Comparison of ENCODE assay signal across 9 cellular contexts in genomic region chr12:111758120-111758561, GRCh38. TPM values are rescaled to one million over a fixed set of nuclear protein-coding genes. Genes with fewer than 3 reads are reported as not detected.
DNase-seq lines count a peak whose midpoint lies in the region; ATAC-seq and TF ChIP-seq lines count a peak whose summit lies in the region.
"Had no signal": no experiment of that assay in that cellular context is flagged by ENCODE, and none has a peak within 500 bp of the region (broad histone marks: within the 10 kb centered on the region; RNA-seq: fewer than 3 reads in every experiment).

No MANE protein-coding gene starts in this region.

- no peak for TF ChIP-seq POLR2A in body of pancreas (IDR thresholded peaks at IDR 0.05)

- ATAC-seq in stimulated activated naive CD8-positive, alpha-beta T cell treated with anti-CD3 and anti-CD28 coated beads, Interleukin-15, amount 100 ng/mL, for 72 hours, result peak; percentile 8
- ATAC-seq in stimulated activated naive CD8-positive, alpha-beta T cell treated with anti-CD3 and anti-CD28 coated beads, Interleukin-15, Interleukin-2, amounts not matched to agents 100 U/mL and 50 U/mL, for 24 hours, result no peak
- ATAC-seq in body of pancreas (peak; percentile 81), lower lobe of right lung (peak; percentile 38 to 70), aorta (ENCODE audit: low FRiP score) (peak; percentile 20), GM21381 (IDR thresholded peaks at IDR 0.05; ENCODE audit: unreplicated experiment) (no peak), mucosa of descending colon (no peak)
- ATAC-seq: HCT116 had no signal

- DNase-seq in stimulated activated naive CD8-positive, alpha-beta T cell treated with anti-CD3 and anti-CD28 coated beads, Interleukin-15, amount 100 ng/mL, for 72 hours, result no peak
- DNase-seq in stimulated activated naive CD8-positive, alpha-beta T cell treated with anti-CD3 and anti-CD28 coated beads, Interleukin-15, Interleukin-2, amounts not matched to agents 100 U/mL and 50 U/mL, for 24 hours, result no peak
- DNase-seq in body of pancreas (peak; percentile 79 to 87 (median 84)), lower lobe of right lung (peak; percentile 68), aorta (no peak), mucosa of descending colon (no peak), NCI-H2227 treated with DMSO at 0.1 percent for 48 hours (lab: John Stamatoyannopoulos, UW) (no peak)

- H3K4me3 ChIP-seq in body of pancreas (no peak overlapping the region), lower lobe of right lung (no peak overlapping the region), aorta (ENCODE audit: low read length in 2 of 2) (no peak overlapping the region), mucosa of descending colon (no peak overlapping the region)

- H3K27me3 Mint-ChIP-seq in stimulated activated naive CD8-positive, alpha-beta T cell treated with anti-CD3 and anti-CD28 coated beads, Interleukin-15, amount 100 ng/mL, for 72 hours, result peaks cover 7% of the 10 kb centered on the region

- H3K4me1 Mint-ChIP-seq in stimulated activated naive CD8-positive, alpha-beta T cell treated with anti-CD3 and anti-CD28 coated beads, Interleukin-15, amount 100 ng/mL, for 72 hours, result peaks cover 31% of the 10 kb centered on the region

- no peak for TF ChIP-seq CTCF in body of pancreas (IDR thresholded peaks at IDR 0.05)
- TF ChIP-seq CTCF in lower lobe of right lung (IDR thresholded peaks at IDR 0.05), result no peak
- no peak for TF ChIP-seq CTCF in mucosa of descending colon (IDR thresholded peaks at IDR 0.05)

- no peak overlapping the region for H3K4me3 Mint-ChIP-seq in stimulated activated naive CD8-positive, alpha-beta T cell treated with anti-CD3 and anti-CD28 coated beads, Interleukin-15, amount 100 ng/mL, for 72 hours

- H3K36me3 ChIP-seq in body of pancreas (replicated peaks in 1 of 2; ENCODE audit: insufficient read depth in 1 of 2, low read depth in 2 of 2) (no peaks in the 10 kb centered on the region), lower lobe of right lung (peaks cover 26% of the 10 kb centered on the region), aorta (ENCODE audit: control insufficient read depth in 1 of 2, insufficient read depth in 2 of 2, low read length in 1 of 2) (no peaks in the 10 kb centered on the region), mucosa of descending colon (ENCODE audit: low read depth) (no peaks in the 10 kb centered on the region)

- no peaks in the 10 kb centered on the region for H3K27me3 ChIP-seq in body of pancreas
- H3K27me3 ChIP-seq in lower lobe of right lung (ENCODE audit: low read depth), result no peaks in the 10 kb centered on the region
- no peaks in the 10 kb centered on the region for H3K27me3 ChIP-seq in aorta (ENCODE audit: control insufficient read depth in 1 of 2, insufficient read depth in 2 of 2, low read length in 1 of 2)

- peaks cover 48% of the 10 kb centered on the region for H3K4me1 ChIP-seq in body of pancreas
- peaks cover 28% of the 10 kb centered on the region for H3K4me1 ChIP-seq in lower lobe of right lung
- peaks cover 0 to 2% of the 10 kb centered on the region in 2 donors for H3K4me1 ChIP-seq in aorta (ENCODE audit: control insufficient read depth in 1 of 2, insufficient read depth in 2 of 2, low read length in 2 of 2)
- no peaks in the 10 kb centered on the region for H3K4me1 ChIP-seq in mucosa of descending colon (ENCODE audit: low read depth)

- WGBS in body of pancreas, 2 donors, result 27 to 28% methylated on average over 6 to 9 of the region's 9 CpGs
- 23 to 28% methylated on average over 9 of the region's 9 CpGs for WGBS in aorta, 2 donors

- H3K9me3 ChIP-seq in body of pancreas, result no peaks in the 10 kb centered on the region
- H3K9me3 ChIP-seq in lower lobe of right lung, result no peaks in the 10 kb centered on the region
- H3K9me3 ChIP-seq in aorta (ENCODE audit: control insufficient read depth, low read length), result no peaks in the 10 kb centered on the region
- H3K9me3 ChIP-seq in mucosa of descending colon, result no peaks in the 10 kb centered on the region

- intact Hi-C loops in body of pancreas (cut with DNase I), result loop anchor here (10.0 kb wide), 1 partner anchor 57 kb away; no protein-coding TSS in a partner anchor
- intact Hi-C loops in lower lobe of right lung (cut with DNase I), result no loop called here
- intact Hi-C loops in aorta (cut with DNase I), result no loop called here
- intact Hi-C loops in mucosa of descending colon (cut with DNase I, micrococcal nuclease), result loop anchor here in 1 of 2 donors (5.0 kb wide), 1 partner anchor 34 kb away; no protein-coding TSS in a partner anchor

- peak overlapping the region in 1 of 2 donors; percentile 36 for H3K27ac Mint-ChIP-seq in stimulated activated naive CD8-positive, alpha-beta T cell treated with anti-CD3 and anti-CD28 coated beads, Interleukin-15, amount 100 ng/mL, for 72 hours

- H3K27ac ChIP-seq in body of pancreas (peak overlapping the region; percentile 48 to 82 (median 76)), lower lobe of right lung (peak overlapping the region; percentile 76), aorta (ENCODE audit: low read depth in 1 of 2, low read length in 2 of 2) (no peak overlapping the region)

- no peaks in the 10 kb centered on the region for H3K9me3 Mint-ChIP-seq in stimulated activated naive CD8-positive, alpha-beta T cell treated with anti-CD3 and anti-CD28 coated beads, Interleukin-15, amount 100 ng/mL, for 72 hours

RNA-seq across cellular contexts. Expression of gene ALDH2, which starts 8.6 kb away (rescaled TPM):
- total RNA-seq in body of pancreas, result 10 to 100 TPM; 48.8 to 57.3 TPM
- total RNA-seq in lower lobe of right lung, result 499 TPM
- 100 to 1,000 TPM; 114 to 134 TPM for total RNA-seq in aorta
- 100 to 1,000 TPM in 1 of 2 donors, 10 to 100 TPM in 1; 91.2 to 135 TPM for polyA plus RNA-seq in aorta
- 100 to 1,000 TPM; 293 to 382 (median 304) TPM for total RNA-seq in mucosa of descending colon

Comparison
In these comparisons a context has a peak if more than half of its experiments do, and no peak if none do; other contexts are left out.
1. ATAC-seq: peak in stimulated activated naive CD8-positive, alpha-beta T cell treated with anti-CD3 and anti-CD28 coated beads, Interleukin-15, amount 100 ng/mL, for 72 hours (single experiment), body of pancreas (single experiment), lower lobe of right lung (2 of 2) and aorta (single experiment); none in stimulated activated naive CD8-positive, alpha-beta T cell treated with anti-CD3 and anti-CD28 coated beads, Interleukin-15, Interleukin-2, amounts not matched to agents 100 U/mL and 50 U/mL, for 24 hours (single experiment), GM21381 (single experiment) and mucosa of descending colon (single experiment).
2. DNase-seq: peak in body of pancreas (4 of 4) and lower lobe of right lung (single experiment); none in stimulated activated naive CD8-positive, alpha-beta T cell treated with anti-CD3 and anti-CD28 coated beads, Interleukin-15, amount 100 ng/mL, for 72 hours (0 of 2), stimulated activated naive CD8-positive, alpha-beta T cell treated with anti-CD3 and anti-CD28 coated beads, Interleukin-15, Interleukin-2, amounts not matched to agents 100 U/mL and 50 U/mL, for 24 hours (single experiment), aorta (0 of 2), mucosa of descending colon (0 of 3) and NCI-H2227 treated with DMSO at 0.1 percent for 48 hours (single experiment).
3. H3K27ac ChIP-seq: peak in body of pancreas (4 of 4) and lower lobe of right lung (single experiment); none in aorta (0 of 2).